ENCODE assay signal across 12 cellular contexts in the genomic region with DNA sequence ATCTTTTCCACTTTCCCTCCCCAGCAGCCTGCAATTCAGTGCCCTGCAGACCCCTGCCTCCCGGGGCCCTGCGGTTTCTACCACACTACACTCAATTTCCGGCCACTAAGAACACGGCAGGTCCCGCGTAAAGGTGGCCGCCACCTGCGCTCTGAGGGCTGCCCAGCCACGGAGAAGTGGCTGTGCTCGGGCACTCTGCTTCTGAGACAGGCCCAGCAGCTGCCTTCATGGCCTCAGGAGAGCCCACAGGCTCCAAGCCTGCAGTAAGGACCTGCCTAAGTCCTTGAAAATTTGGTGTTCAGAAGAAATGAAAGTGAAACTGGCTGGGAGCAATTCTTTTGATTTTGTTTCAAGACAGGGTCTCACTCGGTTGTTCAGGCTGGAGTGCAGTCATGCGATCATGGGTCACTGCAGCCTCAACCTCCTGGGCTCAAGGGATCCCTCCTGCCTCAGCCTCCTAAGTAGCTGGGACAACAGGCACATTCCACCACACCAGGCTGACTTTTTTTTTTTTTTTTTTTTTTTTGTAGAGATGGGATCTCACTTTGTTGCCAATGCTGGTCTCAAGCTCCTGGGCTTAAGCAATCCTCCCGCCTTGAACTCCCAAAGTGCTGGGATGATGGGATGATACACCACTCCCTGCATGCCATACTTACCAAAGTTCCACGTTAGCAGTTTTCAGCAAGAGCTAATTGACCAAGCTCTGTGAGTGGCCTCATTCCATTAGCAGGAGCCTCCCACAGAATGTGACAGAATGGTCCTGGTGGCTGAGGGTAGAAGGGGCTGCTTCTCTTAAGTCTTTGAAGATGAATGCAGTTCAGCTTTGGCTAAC. TPM values are rescaled to one million over a fixed set of nuclear protein-coding genes. Genes with fewer than 3 reads are reported as not detected.
DNase-seq lines count a peak whose midpoint lies in the region; ATAC-seq, FAIRE-seq and TF ChIP-seq lines count a peak whose summit lies in the region.
"Had no signal": no experiment of that assay in that cellular context is flagged by ENCODE, and none has a peak within 500 bp of the region (broad histone marks: within the 10 kb centered on the region; RNA-seq: fewer than 3 reads in every experiment).

No MANE protein-coding gene starts in this region.

- peak; percentile 73 for ATAC-seq in activated CD8-positive, alpha-beta memory T cell treated with anti-CD3 and anti-CD28 coated beads, Interleukin-2, amount 10 ng/mL, durations not matched to agents 7 days and 5 days
- peak; percentile 17; the same call in 1 of the 2 replicates for ATAC-seq in Panc1
- no peak for ATAC-seq in thoracic aorta (ENCODE audit: insufficient number of reproducible peaks, low FRiP score, low read depth)

- H3K27ac ChIP-seq in Panc1 (ENCODE audit: low read length) (peak overlapping the region; percentile 51), fibroblast of lung (ENCODE audit: insufficient read depth, low read length) (no peak overlapping the region), thoracic aorta (no peak overlapping the region)
- H3K27ac ChIP-seq: C4-2B had no signal

- in situ Hi-C loops in Panc1 (cut with HindIII; ENCODE audit: low pct_unique_long_range_greater_than_20kb, low sequenced_read_pairs): no loop called here

- H3K4me1 ChIP-seq in Panc1 (ENCODE audit: control insufficient read depth, insufficient read depth, low read length) (peaks cover 12% of the 10 kb centered on the region), fibroblast of lung (ENCODE audit: control insufficient read depth, extremely low read depth, insufficient read depth, low read length) (no peaks in the 10 kb centered on the region), thoracic aorta (ENCODE audit: control insufficient read depth in 1 of 2, low read depth in 2 of 2) (no peaks in the 10 kb centered on the region)

- no TSS peak for BruUV-seq in Panc1 (replicated peaks; lab: Mats Ljungman, UMichigan)

- H3K4me1 Mint-ChIP-seq in activated CD8-positive, alpha-beta memory T cell treated with anti-CD3 and anti-CD28 coated beads, Interleukin-2, amount 10 ng/mL, durations not matched to agents 7 days and 5 days: peaks cover 18% of the 10 kb centered on the region

- no peaks in the 10 kb centered on the region for H3K27me3 Mint-ChIP-seq in activated CD8-positive, alpha-beta memory T cell treated with anti-CD3 and anti-CD28 coated beads, Interleukin-2, amount 10 ng/mL, durations not matched to agents 7 days and 5 days

- H2AFZ ChIP-seq in fibroblast of lung (ENCODE audit: low read length): no peak overlapping the region

- H3K36me3 ChIP-seq in Panc1 (ENCODE audit: control insufficient read depth, insufficient read depth, low read length) (no peaks in the 10 kb centered on the region), fibroblast of lung (ENCODE audit: control insufficient read depth, insufficient read depth, low read length) (no peaks in the 10 kb centered on the region), thoracic aorta (no peaks in the 10 kb centered on the region)

- DNase-seq in activated CD8-positive, alpha-beta memory T cell treated with anti-CD3 and anti-CD28 coated beads, Interleukin-2, amount 10 ng/mL, durations not matched to agents 7 days and 5 days: peak; percentile 68
- no peak for DNase-seq in activated CD8-positive, alpha-beta memory T cell treated with anti-CD3 and anti-CD28 coated beads, Interleukin-2, amount 50 U/mL, for 4 hours
- no peak for DNase-seq in Panc1 (ENCODE audit: low read depth, low spot score)
- DNase-seq in fibroblast of lung (ENCODE audit: low read depth in 2 of 2): peak in 1 of 2 donors; percentile 23
- DNase-seq in thoracic aorta (ENCODE audit: low spot score): no peak
- DNase-seq in urothelium cell line (ENCODE audit: low spot score): no peak
- no peak for DNase-seq in inferior parietal cortex (ENCODE audit: extremely low spot score)
- DNase-seq in OCI-M2 (lab: John Stamatoyannopoulos, UW; ENCODE audit: unreplicated experiment): no peak
- DNase-seq: nephron progenitor cell had no signal

- intact Hi-C loops in Panc1 (cut with micrococcal nuclease; ENCODE audit: unreplicated experiment): no loop called here

- H4K20me1 ChIP-seq in fibroblast of lung (ENCODE audit: control insufficient read depth, extremely low read depth, insufficient read depth, low read length): no peaks in the 10 kb centered on the region

- no peaks in the 10 kb centered on the region for H3K36me3 Mint-ChIP-seq in activated CD8-positive, alpha-beta memory T cell treated with anti-CD3 and anti-CD28 coated beads, Interleukin-2, amount 10 ng/mL, durations not matched to agents 7 days and 5 days

- peak overlapping the region; percentile 92 for H3K27ac Mint-ChIP-seq in activated CD8-positive, alpha-beta memory T cell treated with anti-CD3 and anti-CD28 coated beads, Interleukin-2, amount 10 ng/mL, durations not matched to agents 7 days and 5 days
- H3K27ac Mint-ChIP-seq: nephron progenitor cell had no signal

- H3K9ac ChIP-seq in fibroblast of lung (ENCODE audit: insufficient read depth, low read length): no peak overlapping the region

- no peaks in the 10 kb centered on the region for H3K9me3 Mint-ChIP-seq in activated CD8-positive, alpha-beta memory T cell treated with anti-CD3 and anti-CD28 coated beads, Interleukin-2, amount 10 ng/mL, durations not matched to agents 7 days and 5 days (ENCODE audit: low read depth)

- H3K4me3 ChIP-seq in Panc1 (ENCODE audit: low read depth in 2 of 2, low read length in 2 of 2): peak overlapping the region; percentile 10 to 37; a peak in 2 of 4 replicates
- no peak overlapping the region for H3K4me3 ChIP-seq in fibroblast of lung (replicated peaks in 1 of 4; ENCODE audit: control extremely low read depth in 1 of 4, insufficient read depth in 1 of 4, low read depth in 3 of 4, low read length in 4 of 4)
- H3K4me3 ChIP-seq in thoracic aorta: peak overlapping the region; percentile 54

- H3K79me2 ChIP-seq in fibroblast of lung (ENCODE audit: control insufficient read depth, insufficient read depth, low read length): no peaks in the 10 kb centered on the region

- POLR2A ChIA-PET in Panc1 (lab: Charles Lee): no interaction called here

- H3K27me3 ChIP-seq in Panc1 (ENCODE audit: control insufficient read depth, insufficient read depth, low read length) (no peaks in the 10 kb centered on the region), fibroblast of lung (ENCODE audit: control insufficient read depth, insufficient read depth, low read length) (no peaks in the 10 kb centered on the region), thoracic aorta (replicated peaks; ENCODE audit: insufficient read depth) (no peaks in the 10 kb centered on the region)

- peak overlapping the region; percentile 75 for H3K4me3 Mint-ChIP-seq in activated CD8-positive, alpha-beta memory T cell treated with anti-CD3 and anti-CD28 coated beads, Interleukin-2, amount 10 ng/mL, durations not matched to agents 7 days and 5 days
- H3K4me3 Mint-ChIP-seq: nephron progenitor cell had no signal

- peak overlapping the region; percentile 56 for H3K4me2 ChIP-seq in fibroblast of lung (ENCODE audit: extremely low read depth, insufficient read depth, low read length)

- H3K9me3 ChIP-seq in Panc1 (ENCODE audit: control insufficient read depth, insufficient read depth, low read depth, low read length) (no peaks in the 10 kb centered on the region), fibroblast of lung (ENCODE audit: control insufficient read depth, insufficient read depth, low read depth, low read length) (no peaks in the 10 kb centered on the region), thoracic aorta (no peaks in the 10 kb centered on the region)

- FAIRE-seq in urothelium cell line (lab: Jason Lieb, UNC): no peak
- FAIRE-seq: endothelial cell of umbilical vein, TTC549 had no signal

- CTCF ChIA-PET in activated CD8-positive, alpha-beta memory T cell treated with anti-CD3 and anti-CD28 coated beads, Interleukin-2, amount 10 ng/mL, durations not matched to agents 7 days and 5 days (lab: Charles Lee): interaction anchor here (0.9 to 2.4 kb wide), 9 partner anchors 28 to 458 kb away, joined by 3 to 12 read pairs (median 5); no protein-coding TSS in a partner anchor
- CTCF ChIA-PET in Panc1 (lab: Charles Lee): interaction anchor here (0.5 to 1.2 kb wide), 3 partner anchors 11 to 115 kb away, joined by 4 to 5 read pairs (median 4); no protein-coding TSS in a partner anchor

- TF ChIP-seq CTCF in Panc1 (IDR thresholded peaks at IDR 0.05) (peak; percentile 34), fibroblast of lung (conservative IDR thresholded peaks at IDR 0.05 in 1 of 2, IDR thresholded peaks at IDR 0.05 in 1 of 2; ENCODE audit: low read depth in 1 of 2, low read length in 2 of 2) (no peak), thoracic aorta (IDR thresholded peaks at IDR 0.05) (no peak)

RNA-seq across cellular contexts. Expression of a gene that starts 14.6 kb away (rescaled TPM):
- total RNA-seq in activated CD8-positive, alpha-beta memory T cell treated with anti-CD3 and anti-CD28 coated beads, Interleukin-2, amount 10 ng/mL, durations not matched to agents 7 days and 5 days: not detected
- total RNA-seq in Panc1 (2021; ENCODE audit: unreplicated experiment) (7.3 TPM), fibroblast of lung (not detected in 2 replicates), thoracic aorta (not detected)
- 13.0 TPM for polyA plus RNA-seq in Panc1 (2012; ENCODE audit: insufficient read length)
- polyA plus RNA-seq in fibroblast of lung: not detected in 2 replicates
- polyA plus RNA-seq in fibroblast of lung (2012): not detected in 2 replicates
- polyA minus RNA-seq in fibroblast of lung (ENCODE audit: low replicate concordance): not detected in 2 replicates
- total RNA-seq: endothelial cell of umbilical vein had no signal
- polyA plus RNA-seq: endothelial cell of umbilical vein had no signal

RNA-seq across cellular contexts. Expression of a gene that starts 42.6 kb away (rescaled TPM):
- not detected for total RNA-seq in activated CD8-positive, alpha-beta memory T cell treated with anti-CD3 and anti-CD28 coated beads, Interleukin-2, amount 10 ng/mL, durations not matched to agents 7 days and 5 days
- total RNA-seq in Panc1 (2021; ENCODE audit: unreplicated experiment) (65.3 TPM), fibroblast of lung (not detected in 2 replicates), thoracic aorta (not detected)
- 236 TPM for polyA plus RNA-seq in Panc1 (2012; ENCODE audit: insufficient read length)
- polyA plus RNA-seq in fibroblast of lung: not detected in 2 replicates
- polyA plus RNA-seq in fibroblast of lung (2012): not detected in 2 replicates
- not detected in 2 replicates for polyA minus RNA-seq in fibroblast of lung (ENCODE audit: low replicate concordance)
- total RNA-seq: endothelial cell of umbilical vein had no signal
- polyA plus RNA-seq: endothelial cell of umbilical vein had no signal

Comparison
In these comparisons a context has a peak if more than half of its experiments do, and no peak if none do; other contexts are left out.
1. H3K4me3 ChIP-seq: peak in Panc1 (2 of 2) and thoracic aorta (single experiment); none in fibroblast of lung (0 of 4).
2. RNA of a gene that starts 42.6 kb away (total RNA-seq): 65.3 TPM in Panc1 (single experiment); not detected in activated CD8-positive, alpha-beta memory T cell treated with anti-CD3 and anti-CD28 coated beads, Interleukin-2, amount 10 ng/mL, durations not matched to agents 7 days and 5 days, not detected in fibroblast of lung and not detected in thoracic aorta; every median in the first group is over 10 times any median in the second.